In the genomic region with DNA sequence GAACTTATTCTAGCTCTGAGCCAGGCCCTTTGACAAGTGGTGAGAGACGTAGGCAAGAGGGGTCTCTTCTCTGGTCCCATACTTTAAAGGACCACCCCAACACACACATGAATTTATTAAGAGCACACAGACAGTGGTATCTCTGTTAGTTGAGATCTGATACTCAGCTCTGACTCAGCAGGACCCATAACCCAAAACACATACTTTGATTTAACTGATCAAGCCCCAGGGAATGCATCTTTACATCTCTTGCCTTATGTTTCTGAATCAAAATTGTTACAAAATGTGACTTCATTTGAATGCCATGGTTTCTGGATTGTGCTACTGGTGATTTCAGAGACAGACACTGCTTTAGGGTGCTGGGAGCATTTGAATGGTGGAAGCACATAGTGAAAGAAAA, we compare ENCODE assay signal across 19 cellular contexts. TPM values are rescaled to one million over a fixed set of nuclear protein-coding genes. Genes with fewer than 3 reads are reported as not detected.
"Had no signal": no experiment of that assay in that cellular context is flagged by ENCODE, and none has a peak within 500 bp of the region (broad histone marks: within the 10 kb centered on the region; RNA-seq: fewer than 3 reads in every experiment).

No MANE protein-coding gene starts in this region.

- FAIRE-seq: kidney, urothelium cell line had no signal

- H3K9me3 Mint-ChIP-seq: activated CD8-positive, alpha-beta T cell treated with anti-CD3 and anti-CD28 coated beads for 36 hours; activated naive CD8-positive, alpha-beta T cell treated with anti-CD3 and anti-CD28 coated beads, Interleukin-2, amount 50 U/mL, for 24 hours; dendritic cell treated with granulocyte-macrophage colony-stimulating factor and Interleukin-4, amounts not matched to agents 40 ng/mL and 50 ng/mL, for 4 days; effector memory CD8-positive, alpha-beta T cell; stimulated activated naive CD8-positive, alpha-beta T cell treated with anti-CD3 and anti-CD28 coated beads, Interleukin-15, Interleukin-2, amounts not matched to agents 100 ng/mL and 50 ng/mL, for 24 hours; T-helper 1 cell treated with Interleukin-12 subunit alpha and Interleukin-12 subunit beta and Interleukin-4 antibody, amounts not matched to agents 30 μg/mL and 1 μg/mL, for 36 hours had no signal

- H3K27me3 Mint-ChIP-seq: dendritic cell treated with granulocyte-macrophage colony-stimulating factor and Interleukin-4, amounts not matched to agents 40 ng/mL and 50 ng/mL, for 4 days had no signal

- H3K9me3 ChIP-seq: heart left ventricle, left ventricle myocardium inferior, ovary, testis had no signal

- H3K27me3 ChIP-seq: foreskin keratinocyte, heart left ventricle, ovary, testis had no signal

- H3K27ac Mint-ChIP-seq: activated CD8-positive, alpha-beta T cell treated with anti-CD3 and anti-CD28 coated beads for 36 hours; activated naive CD8-positive, alpha-beta T cell treated with anti-CD3 and anti-CD28 coated beads, Interleukin-2, amount 50 U/mL, for 24 hours; dendritic cell treated with granulocyte-macrophage colony-stimulating factor and Interleukin-4, amounts not matched to agents 40 ng/mL and 50 ng/mL, for 4 days; effector memory CD8-positive, alpha-beta T cell; stimulated activated naive CD8-positive, alpha-beta T cell treated with anti-CD3 and anti-CD28 coated beads, Interleukin-15, Interleukin-2, amounts not matched to agents 100 ng/mL and 50 ng/mL, for 24 hours; T-helper 1 cell treated with Interleukin-12 subunit alpha and Interleukin-12 subunit beta and Interleukin-4 antibody, amounts not matched to agents 30 μg/mL and 1 μg/mL, for 36 hours had no signal

- H3K36me3 ChIP-seq: heart left ventricle, left ventricle myocardium inferior, ovary had no signal

- H3K4me1 ChIP-seq: heart left ventricle, left ventricle myocardium inferior, testis had no signal

- H3K4me3 ChIP-seq: heart left ventricle, left ventricle myocardium inferior, ovary, testis had no signal

- H3K27ac ChIP-seq: foreskin keratinocyte, heart left ventricle, left ventricle myocardium inferior, ovary, testis had no signal

- DNase-seq: activated CD4-positive, alpha-beta T cell treated with anti-CD3 and anti-CD28 coated beads for 4 hours; activated CD8-positive, alpha-beta memory T cell treated with anti-CD3 and anti-CD28 coated beads, Interleukin-2, amount 50 U/mL, for 4 hours; activated CD8-positive, alpha-beta T cell treated with anti-CD3 and anti-CD28 coated beads for 36 hours; activated naive CD8-positive, alpha-beta T cell treated with anti-CD3 and anti-CD28 coated beads, Interleukin-2, amount 50 U/mL, for 24 hours; central memory CD4-positive, alpha-beta T cell; effector memory CD8-positive, alpha-beta T cell; heart left ventricle; kidney; left ventricle myocardium inferior; mesendoderm; ovary; stimulated activated CD4-positive, alpha-beta T cell treated with anti-CD3 and anti-CD28 coated beads, Interleukin-15, amount 100 ng/mL, for 24 hours; stimulated activated CD4-positive, alpha-beta T cell treated with anti-CD3 and anti-CD28 coated beads, Interleukin-4, amount 100 ng/mL, for 24 hours; testis had no signal

- ATAC-seq: activated CD8-positive, alpha-beta T cell treated with anti-CD3 and anti-CD28 coated beads for 36 hours; activated naive CD8-positive, alpha-beta T cell treated with anti-CD3 and anti-CD28 coated beads, Interleukin-2, amount 50 U/mL, for 24 hours; effector memory CD8-positive, alpha-beta T cell; foreskin keratinocyte; heart left ventricle had no signal

- H3K4me1 Mint-ChIP-seq: activated naive CD8-positive, alpha-beta T cell treated with anti-CD3 and anti-CD28 coated beads, Interleukin-2, amount 50 U/mL, for 24 hours had no signal

- H3K4me3 Mint-ChIP-seq: activated CD8-positive, alpha-beta T cell treated with anti-CD3 and anti-CD28 coated beads for 36 hours; activated naive CD8-positive, alpha-beta T cell treated with anti-CD3 and anti-CD28 coated beads, Interleukin-2, amount 50 U/mL, for 24 hours; dendritic cell treated with granulocyte-macrophage colony-stimulating factor and Interleukin-4, amounts not matched to agents 40 ng/mL and 50 ng/mL, for 4 days; effector memory CD8-positive, alpha-beta T cell; stimulated activated naive CD8-positive, alpha-beta T cell treated with anti-CD3 and anti-CD28 coated beads, Interleukin-15, Interleukin-2, amounts not matched to agents 100 ng/mL and 50 ng/mL, for 24 hours; T-helper 1 cell treated with Interleukin-12 subunit alpha and Interleukin-12 subunit beta and Interleukin-4 antibody, amounts not matched to agents 30 μg/mL and 1 μg/mL, for 36 hours had no signal

RNA-seq across cellular contexts. Expression of gene MAMDC2, which starts 39.3 kb away (rescaled TPM):
- total RNA-seq: activated CD8-positive, alpha-beta T cell treated with anti-CD3 and anti-CD28 coated beads for 36 hours had no signal
